ENCODE assay signal across 14 cellular contexts in genomic region chr20:37189617-37190016, GRCh38. TPM values are rescaled to one million over a fixed set of nuclear protein-coding genes. Genes with fewer than 3 reads are reported as not detected.
A peak's percentile ranks its signal among the peaks of the same experiment; 100 is the strongest.
DNase-seq lines count a peak whose midpoint lies in the region; ATAC-seq and TF ChIP-seq lines count a peak whose summit lies in the region.
"Had no signal": no experiment of that assay in that cellular context is flagged by ENCODE, and none has a peak within 500 bp of the region (broad histone marks: within the 10 kb centered on the region; RNA-seq: fewer than 3 reads in every experiment).

No MANE protein-coding gene starts in this region.

- peaks cover 78% of the 10 kb centered on the region for H3K79me2 ChIP-seq in OCI-LY7 (ENCODE audit: insufficient read depth, low read depth, low read length)

- no peak overlapping the region for H2AFZ ChIP-seq in OCI-LY7 (ENCODE audit: low read length)

- H3K36me3 ChIP-seq in OCI-LY7 (ENCODE audit: insufficient read depth, low read length) = peaks cover 90% of the 10 kb centered on the region

- intact Hi-C loops in OCI-LY7 (cut with micrococcal nuclease; ENCODE audit: unreplicated experiment) = loop anchor here (5.0 kb wide), 1 partner anchor 338 kb away; the partner anchor contains the start of gene BLCAP

- POLR2A ChIA-PET in OCI-LY7 (lab: Charles Lee) = interaction anchor here (0.6 to 2.5 kb wide), 4 partner anchors 8 to 1790 kb away, joined by 3 to 11 read pairs (median 3); partner anchors contain the start of gene RPN2

- H3K27ac ChIP-seq in OCI-LY7 (ENCODE audit: low read depth, low read length, poor library complexity, severe bottlenecking) = peak overlapping the region; percentile 29
- H3K27ac ChIP-seq: cardiac muscle cell had no signal

- DNase-seq in activated T-cell treated with anti-CD3 and anti-CD28 coated beads, Interleukin-2, amount 50 U/mL, for 4 hours = no peak
- DNase-seq in activated T-cell treated with anti-CD3 and anti-CD28 coated beads, Interleukin-2, amount 50 U/mL, for 48 hours = no peak
- DNase-seq in OCI-LY7 (ENCODE audit: low spot score) = peak; percentile 6
- peak; percentile 31 for DNase-seq in dermis blood vessel endothelial cell
- no peak for DNase-seq in stimulated activated naive B cell treated with anti-CD40 and anti-IgM and Interleukin-4, amounts not matched to agents 10 μg/mL and 1 μg/mL and 100 μg/mL, for 72 hours
- no peak for DNase-seq in RKO (ENCODE audit: low spot score)
- DNase-seq: activated CD4-positive, alpha-beta T cell treated with anti-CD3 and anti-CD28 coated beads for 48 hours; Calu3; left colon; posterior cingulate gyrus had no signal

- H4K20me1 ChIP-seq in OCI-LY7 (ENCODE audit: insufficient read depth, low read length) = peaks cover 30% of the 10 kb centered on the region

- H3K36me3 Mint-ChIP-seq in activated T-cell treated with anti-CD3 and anti-CD28 coated beads, Interleukin-2, amount 50 U/mL, for 4 hours (ENCODE audit: insufficient read depth) = peaks cover 37% of the 10 kb centered on the region
- peaks cover 46 to 68% of the 10 kb centered on the region in 2 donors for H3K36me3 Mint-ChIP-seq in stimulated activated naive B cell treated with anti-CD40 and anti-IgM and Interleukin-4, amounts not matched to agents 10 μg/mL and 1 μg/mL and 100 μg/mL, for 72 hours
- H3K36me3 Mint-ChIP-seq: IgD-negative memory B cell had no signal

- H3K4me1 ChIP-seq in OCI-LY7 (ENCODE audit: insufficient read depth, low read length, poor library complexity, severe bottlenecking) = peaks cover 28% of the 10 kb centered on the region

- no peaks in the 10 kb centered on the region for H3K9me2 ChIP-seq in OCI-LY7 (ENCODE audit: insufficient read depth, low read length)

- peak overlapping the region; percentile 37 for H3K27ac Mint-ChIP-seq in stimulated activated naive B cell treated with anti-CD40 and anti-IgM and Interleukin-4, amounts not matched to agents 10 μg/mL and 1 μg/mL and 100 μg/mL, for 72 hours

- no peaks in the 10 kb centered on the region for H3K9me3 Mint-ChIP-seq in activated T-cell treated with anti-CD3 and anti-CD28 coated beads, Interleukin-2, amount 50 U/mL, for 4 hours
- H3K9me3 Mint-ChIP-seq in stimulated activated naive B cell treated with anti-CD40 and anti-IgM and Interleukin-4, amounts not matched to agents 10 μg/mL and 1 μg/mL and 100 μg/mL, for 72 hours = no peaks in the 10 kb centered on the region
- H3K9me3 Mint-ChIP-seq: IgD-negative memory B cell had no signal

- H3K4me2 ChIP-seq in OCI-LY7 (ENCODE audit: low read length) = peak overlapping the region; percentile 9

- H3K9me3 ChIP-seq in OCI-LY7 (ENCODE audit: low read length) = no peaks in the 10 kb centered on the region

- no peak for TF ChIP-seq CTCF in OCI-LY7 (conservative IDR thresholded peaks at IDR 0.05; ENCODE audit: low read length)

- peaks cover 60% of the 10 kb centered on the region for H3K4me1 Mint-ChIP-seq in activated T-cell treated with anti-CD3 and anti-CD28 coated beads, Interleukin-2, amount 50 U/mL, for 4 hours (ENCODE audit: low read depth)
- H3K4me1 Mint-ChIP-seq in stimulated activated naive B cell treated with anti-CD40 and anti-IgM and Interleukin-4, amounts not matched to agents 10 μg/mL and 1 μg/mL and 100 μg/mL, for 72 hours = peaks cover 46 to 69% of the 10 kb centered on the region in 2 donors

- H3K27me3 Mint-ChIP-seq in activated T-cell treated with anti-CD3 and anti-CD28 coated beads, Interleukin-2, amount 50 U/mL, for 4 hours (ENCODE audit: low read depth) = no peaks in the 10 kb centered on the region
- H3K27me3 Mint-ChIP-seq in stimulated activated naive B cell treated with anti-CD40 and anti-IgM and Interleukin-4, amounts not matched to agents 10 μg/mL and 1 μg/mL and 100 μg/mL, for 72 hours = no peaks in the 10 kb centered on the region
- H3K27me3 Mint-ChIP-seq: IgD-negative memory B cell had no signal

- H3K4me3 ChIP-seq in OCI-LY7 (ENCODE audit: low read depth, low read length, poor library complexity, severe bottlenecking) = no peak overlapping the region
- H3K4me3 ChIP-seq: cardiac muscle cell had no signal

- no TSS peak for BruUV-seq in OCI-LY7 (replicated peaks; lab: Mats Ljungman, UMichigan)

- CTCF ChIA-PET in OCI-LY7 (lab: Charles Lee; ENCODE audit: unreplicated experiment) = no interaction called here

- peak; percentile 44 to 71 for ATAC-seq in activated T-cell treated with anti-CD3 and anti-CD28 coated beads, Interleukin-2, amount 50 U/mL, for 4 hours
- ATAC-seq in stimulated activated naive B cell treated with anti-CD40 and anti-IgM and Interleukin-4, amounts not matched to agents 10 μg/mL and 1 μg/mL and 100 μg/mL, for 72 hours (replicated peaks) = peak; percentile 73 to 77
- no peak for ATAC-seq in GM21825 (IDR thresholded peaks at IDR 0.05; ENCODE audit: unreplicated experiment)
- no peak for ATAC-seq in GM19395 (IDR thresholded peaks at IDR 0.05; ENCODE audit: unreplicated experiment)
- ATAC-seq: left colon had no signal

- H3K4me3 Mint-ChIP-seq in activated T-cell treated with anti-CD3 and anti-CD28 coated beads, Interleukin-2, amount 50 U/mL, for 4 hours = peak overlapping the region; percentile 19
- peak overlapping the region; percentile 21 to 47 for H3K4me3 Mint-ChIP-seq in stimulated activated naive B cell treated with anti-CD40 and anti-IgM and Interleukin-4, amounts not matched to agents 10 μg/mL and 1 μg/mL and 100 μg/mL, for 72 hours

RNA-seq across cellular contexts. Expression of gene MROH8, which starts 10.3 kb away (rescaled TPM):
- under 1 TPM; 0.30 to 0.61 (median 0.51) TPM for total RNA-seq in activated T-cell treated with anti-CD3 and anti-CD28 coated beads, Interleukin-2, amount 50 U/mL, for 4 hours
- total RNA-seq in OCI-LY7 (2014; rRNA removed; shearing (Covaris generic)) = 1.3 and 2.7 TPM in 2 replicates
- total RNA-seq in OCI-LY7 (2022) (3.9 and 5.7 TPM in 2 replicates), dermis blood vessel endothelial cell (0.74 and 1.5 TPM in 2 replicates)

RNA-seq across cellular contexts. Expression of gene RPN2, which starts 10.5 kb away (rescaled TPM):
- 100 to 1,000 TPM; 186 to 199 (median 188) TPM for total RNA-seq in activated T-cell treated with anti-CD3 and anti-CD28 coated beads, Interleukin-2, amount 50 U/mL, for 4 hours
- 89.5 and 110 TPM in 2 replicates for total RNA-seq in OCI-LY7 (2014; rRNA removed; shearing (Covaris generic))
- total RNA-seq in OCI-LY7 (2022) (130 and 138 TPM in 2 replicates), dermis blood vessel endothelial cell (247 and 405 TPM in 2 replicates)

Comparison
In these comparisons a context has a peak if more than half of its experiments do, and no peak if none do; other contexts are left out.
1. ATAC-seq: peak in activated T-cell treated with anti-CD3 and anti-CD28 coated beads, Interleukin-2, amount 50 U/mL, for 4 hours (2 of 2) and stimulated activated naive B cell treated with anti-CD40 and anti-IgM and Interleukin-4, amounts not matched to agents 10 μg/mL and 1 μg/mL and 100 μg/mL, for 72 hours (2 of 2); none in GM21825 (single experiment) and GM19395 (single experiment).
2. DNase-seq: peak in OCI-LY7 (single experiment) and dermis blood vessel endothelial cell (single experiment); none in activated T-cell treated with anti-CD3 and anti-CD28 coated beads, Interleukin-2, amount 50 U/mL, for 4 hours (single experiment), activated T-cell treated with anti-CD3 and anti-CD28 coated beads, Interleukin-2, amount 50 U/mL, for 48 hours (0 of 2), stimulated activated naive B cell treated with anti-CD40 and anti-IgM and Interleukin-4, amounts not matched to agents 10 μg/mL and 1 μg/mL and 100 μg/mL, for 72 hours (single experiment) and RKO (single experiment).